In the genomic region with DNA sequence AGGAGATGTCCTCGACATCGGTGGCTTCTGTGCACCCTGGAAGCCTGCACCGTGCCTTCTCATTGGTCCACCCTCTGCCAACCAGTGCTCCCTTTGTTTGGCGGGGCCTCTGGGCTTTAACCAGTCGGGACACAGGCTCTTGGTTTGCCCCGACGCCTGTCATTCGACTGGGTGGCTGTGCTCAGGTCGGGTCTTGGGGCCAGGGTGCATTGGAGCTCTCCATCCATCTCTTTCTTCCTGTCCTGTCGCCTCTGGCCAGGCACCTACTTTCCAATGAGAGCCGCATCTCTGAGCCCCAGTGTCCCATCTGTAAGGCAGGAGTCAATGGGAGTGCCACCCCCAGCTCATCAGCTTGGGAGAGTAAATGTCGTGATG, we compare ENCODE assay signal across 18 cellular contexts. TPM values are rescaled to one million over a fixed set of nuclear protein-coding genes. Genes with fewer than 3 reads are reported as not detected.
DNase-seq lines count a peak whose midpoint lies in the region; ATAC-seq and TF ChIP-seq lines count a peak whose summit lies in the region.
"Had no signal": no experiment of that assay in that cellular context is flagged by ENCODE, and none has a peak within 500 bp of the region (broad histone marks: within the 10 kb centered on the region; RNA-seq: fewer than 3 reads in every experiment).

No MANE protein-coding gene starts in this region.

- H3K23ac ChIP-seq in neuronal stem cell (ENCODE audit: low read depth, low read length, poor library complexity), result no peak overlapping the region

- no peak overlapping the region for H3K27ac Mint-ChIP-seq in endodermal cell
- H3K27ac Mint-ChIP-seq: CD14-positive monocyte; CD4-positive, alpha-beta T cell; CD8-positive, alpha-beta T cell had no signal

- DNase-seq in endodermal cell, result peak; percentile 32
- no peak for DNase-seq in neuronal stem cell (ENCODE audit: low spot score)
- no peak for DNase-seq in sciatic nerve (ENCODE audit: low spot score)
- no peak for DNase-seq in CD1c-positive myeloid dendritic cell (ENCODE audit: extremely low spot score)
- DNase-seq: 8988T; ACHN; BE2C; C1 segment of cervical spinal cord; Caco-2; Calu3; CD4-positive, alpha-beta T cell; CD8-positive, alpha-beta T cell; DMS79 treated with DMSO at 0.1 percent for 48 hours; GF-D8 had no signal

- H3K4me1 Mint-ChIP-seq in endodermal cell, result peaks cover 2% of the 10 kb centered on the region
- H3K4me1 Mint-ChIP-seq: CD14-positive monocyte had no signal

- H3K27me3 Mint-ChIP-seq in endodermal cell (ENCODE audit: insufficient read depth), result peaks cover 2% of the 10 kb centered on the region

- TF ChIP-seq CTCF in endodermal cell (conservative IDR thresholded peaks at IDR 0.05), result no peak

- H3K9me3 ChIP-seq in endodermal cell (ENCODE audit: control insufficient read depth, low read length) (no peaks in the 10 kb centered on the region), neuronal stem cell (replicated peaks in 1 of 2; ENCODE audit: control insufficient read depth in 2 of 2, insufficient read depth in 1 of 2, low read depth in 1 of 2, low read length in 2 of 2) (no peaks in the 10 kb centered on the region)
- H3K9me3 ChIP-seq: BE2C, Caco-2 had no signal

- no peaks in the 10 kb centered on the region for H3K4me1 ChIP-seq in endodermal cell (ENCODE audit: control insufficient read depth, insufficient read depth, low read length)
- H3K4me1 ChIP-seq in neuronal stem cell (ENCODE audit: control insufficient read depth in 2 of 2, insufficient read depth in 1 of 2, low read depth in 1 of 2, low read length in 2 of 2), result peaks cover 0 to 2% of the 10 kb centered on the region in 2 donors
- H3K4me1 ChIP-seq: BE2C, Caco-2 had no signal

- ATAC-seq in sciatic nerve (peak; percentile 11), GM21619 (IDR thresholded peaks at IDR 0.05; ENCODE audit: unreplicated experiment) (no peak), SK-N-SH treated with all-trans-retinoic acid at 6 μM for 48 hours (no peak)
- ATAC-seq: CD8-positive, alpha-beta T cell had no signal

- no peak overlapping the region for H2BK15ac ChIP-seq in neuronal stem cell (ENCODE audit: low read length)

- no peak overlapping the region for H3K27ac ChIP-seq in endodermal cell (ENCODE audit: low read depth, low read length)
- H3K27ac ChIP-seq in neuronal stem cell (replicated peaks; ENCODE audit: low read length), result no peak overlapping the region
- H3K27ac ChIP-seq: BLaER1 had no signal

- H3K4me3 ChIP-seq in endodermal cell (ENCODE audit: low read length), result no peak overlapping the region
- no peak overlapping the region for H3K4me3 ChIP-seq in neuronal stem cell (ENCODE audit: low read length in 2 of 2)
- H3K4me3 ChIP-seq: BLaER1 had no signal

- intact Hi-C loops in sciatic nerve (cut with DNase I), result no loop called here

- no peak overlapping the region for H2BK12ac ChIP-seq in neuronal stem cell (ENCODE audit: low read length)

- peaks cover 70% of the 10 kb centered on the region for H3K9me3 Mint-ChIP-seq in endodermal cell
- H3K9me3 Mint-ChIP-seq: CD4-positive, alpha-beta T cell; CD8-positive, alpha-beta T cell had no signal

- no peak overlapping the region for H3K4ac ChIP-seq in neuronal stem cell (ENCODE audit: low read length)

- no peak overlapping the region for H3K18ac ChIP-seq in neuronal stem cell (ENCODE audit: low read length)

- H3K27me3 ChIP-seq in endodermal cell (ENCODE audit: control insufficient read depth, insufficient read depth, low read length, poor library complexity, severe bottlenecking), result no peaks in the 10 kb centered on the region
- peaks cover 0 to 4% (median 0%) of the 10 kb centered on the region in 3 experiments for H3K27me3 ChIP-seq in neuronal stem cell (ENCODE audit: control insufficient read depth in 3 of 3, insufficient read depth in 3 of 3, low read depth in 1 of 3, low read length in 3 of 3)
- H3K27me3 ChIP-seq: BE2C had no signal

- H2AK5ac ChIP-seq in neuronal stem cell (ENCODE audit: low read depth, low read length), result peak overlapping the region; percentile 21

- no peak overlapping the region for H3K4me2 ChIP-seq in neuronal stem cell (ENCODE audit: insufficient read depth, low read length, poor library complexity, severe bottlenecking)
- H3K4me2 ChIP-seq: BLaER1 had no signal

- no peak overlapping the region for H2BK5ac ChIP-seq in neuronal stem cell (ENCODE audit: low read length)

- H3K9ac ChIP-seq in endodermal cell (ENCODE audit: extremely low read depth, low read length, poor library complexity, severe bottlenecking) (no peak overlapping the region), neuronal stem cell (ENCODE audit: low read depth, low read length, poor library complexity) (no peak overlapping the region)
- H3K9ac ChIP-seq: BLaER1 had no signal

- no peaks in the 10 kb centered on the region for H3K79me1 ChIP-seq in neuronal stem cell (ENCODE audit: low read depth, low read length)

- WGBS in endodermal cell (ENCODE audit: insufficient coverage in 1 of 2, insufficient read length in 1 of 2), 2 experiments, result 93 to 96% methylated on average over 4 to 12 of the region's 12 CpGs
- whole genome bisulfite sequencing in neuronal stem cell (ENCODE audit: extremely low coverage in 2 of 2, insufficient read length in 2 of 2, insufficient replicate concordance in 1 of 2), 2 donors, result no CpG with 5 or more reads among the region's 12 CpGs

- no peak overlapping the region for H2AFZ ChIP-seq in neuronal stem cell (ENCODE audit: low read length)

- H3K36me3 ChIP-seq in endodermal cell (ENCODE audit: control insufficient read depth, insufficient read depth, low read length) (no peaks in the 10 kb centered on the region), neuronal stem cell (replicated peaks in 1 of 2; ENCODE audit: control insufficient read depth in 2 of 2, insufficient read depth in 2 of 2, low read length in 2 of 2) (no peaks in the 10 kb centered on the region)
- H3K36me3 ChIP-seq: BE2C, BLaER1 had no signal

- no peak overlapping the region for H4K91ac ChIP-seq in neuronal stem cell (ENCODE audit: low read depth, low read length, poor library complexity)

- peak overlapping the region; percentile 43 for H4K8ac ChIP-seq in neuronal stem cell (ENCODE audit: low read depth, low read length)

- H3K36me3 Mint-ChIP-seq in endodermal cell (ENCODE audit: low read depth), result no peaks in the 10 kb centered on the region
- H3K36me3 Mint-ChIP-seq: CD14-positive monocyte; CD8-positive, alpha-beta T cell had no signal

- H3K4me3 Mint-ChIP-seq in endodermal cell, result no peak overlapping the region
- H3K4me3 Mint-ChIP-seq: CD14-positive monocyte; CD4-positive, alpha-beta T cell; CD8-positive, alpha-beta T cell had no signal

- no peak overlapping the region for H2BK120ac ChIP-seq in neuronal stem cell (ENCODE audit: low read depth, low read length)

- no peak overlapping the region for H3K14ac ChIP-seq in neuronal stem cell (ENCODE audit: low read length)

TF ChIP-seq in SK-N-SH treated with all-trans-retinoic acid at 6 μM for 48 hours, 23 proteins besides CTCF, POLR2A, EP300 and RAD21 (continues in another document):
- TF ChIP-seq, protein P1, sequence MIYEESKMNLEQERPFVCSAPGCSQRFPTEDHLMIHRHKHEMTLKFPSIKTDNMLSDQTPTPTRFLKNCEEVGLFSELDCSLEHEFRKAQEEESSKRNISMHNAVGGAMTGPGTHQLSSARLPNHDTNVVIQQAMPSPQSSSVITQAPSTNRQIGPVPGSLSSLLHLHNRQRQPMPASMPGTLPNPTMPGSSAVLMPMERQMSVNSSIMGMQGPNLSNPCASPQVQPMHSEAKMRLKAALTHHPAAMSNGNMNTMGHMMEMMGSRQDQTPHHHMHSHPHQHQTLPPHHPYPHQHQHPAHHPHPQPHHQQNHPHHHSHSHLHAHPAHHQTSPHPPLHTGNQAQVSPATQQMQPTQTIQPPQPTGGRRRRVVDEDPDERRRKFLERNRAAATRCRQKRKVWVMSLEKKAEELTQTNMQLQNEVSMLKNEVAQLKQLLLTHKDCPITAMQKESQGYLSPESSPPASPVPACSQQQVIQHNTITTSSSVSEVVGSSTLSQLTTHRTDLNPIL (CRISPR knock-in tag; IDR thresholded peaks at IDR 0.05; ENCODE audit: low read depth), result no peak
- no peak for TF ChIP-seq GLIS3 (CRISPR knock-in tag; IDR thresholded peaks at IDR 0.05)
- TF ChIP-seq, protein P2, sequence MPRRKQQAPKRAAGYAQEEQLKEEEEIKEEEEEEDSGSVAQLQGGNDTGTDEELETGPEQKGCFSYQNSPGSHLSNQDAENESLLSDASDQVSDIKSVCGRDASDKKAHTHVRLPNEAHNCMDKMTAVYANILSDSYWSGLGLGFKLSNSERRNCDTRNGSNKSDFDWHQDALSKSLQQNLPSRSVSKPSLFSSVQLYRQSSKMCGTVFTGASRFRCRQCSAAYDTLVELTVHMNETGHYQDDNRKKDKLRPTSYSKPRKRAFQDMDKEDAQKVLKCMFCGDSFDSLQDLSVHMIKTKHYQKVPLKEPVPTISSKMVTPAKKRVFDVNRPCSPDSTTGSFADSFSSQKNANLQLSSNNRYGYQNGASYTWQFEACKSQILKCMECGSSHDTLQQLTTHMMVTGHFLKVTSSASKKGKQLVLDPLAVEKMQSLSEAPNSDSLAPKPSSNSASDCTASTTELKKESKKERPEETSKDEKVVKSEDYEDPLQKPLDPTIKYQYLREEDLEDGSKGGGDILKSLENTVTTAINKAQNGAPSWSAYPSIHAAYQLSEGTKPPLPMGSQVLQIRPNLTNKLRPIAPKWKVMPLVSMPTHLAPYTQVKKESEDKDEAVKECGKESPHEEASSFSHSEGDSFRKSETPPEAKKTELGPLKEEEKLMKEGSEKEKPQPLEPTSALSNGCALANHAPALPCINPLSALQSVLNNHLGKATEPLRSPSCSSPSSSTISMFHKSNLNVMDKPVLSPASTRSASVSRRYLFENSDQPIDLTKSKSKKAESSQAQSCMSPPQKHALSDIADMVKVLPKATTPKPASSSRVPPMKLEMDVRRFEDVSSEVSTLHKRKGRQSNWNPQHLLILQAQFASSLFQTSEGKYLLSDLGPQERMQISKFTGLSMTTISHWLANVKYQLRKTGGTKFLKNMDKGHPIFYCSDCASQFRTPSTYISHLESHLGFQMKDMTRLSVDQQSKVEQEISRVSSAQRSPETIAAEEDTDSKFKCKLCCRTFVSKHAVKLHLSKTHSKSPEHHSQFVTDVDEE (CRISPR knock-in tag; IDR thresholded peaks at IDR 0.05), result no peak
- TF ChIP-seq BACH2 (CRISPR knock-in tag; IDR thresholded peaks at IDR 0.05; ENCODE audit: borderline replicate concordance), result no peak
- TF ChIP-seq ZFP3 (CRISPR knock-in tag; IDR thresholded peaks at IDR 0.05), result no peak

RNA-seq across cellular contexts. Expression of a gene that starts 37.2 kb away (rescaled TPM):
- total RNA-seq in endodermal cell, result 10 to 100 TPM in 1 of 2 donors, 1 to 10 TPM in 1; 6.9 to 11.2 TPM
- polyA plus RNA-seq in endodermal cell (2013, experiment 1 of 2), result 4.7 TPM
- 6.4 TPM for polyA plus RNA-seq in endodermal cell (2013, experiment 2 of 2)
- polyA plus RNA-seq in neuronal stem cell (2013, experiment 1 of 2), result 4.1 TPM
- 4.4 TPM for polyA plus RNA-seq in neuronal stem cell (2013, experiment 2 of 2)
- total RNA-seq in sciatic nerve, result 38.0 TPM
